Comparison of ENCODE assay signal across 2 cellular contexts in the genomic region with DNA sequence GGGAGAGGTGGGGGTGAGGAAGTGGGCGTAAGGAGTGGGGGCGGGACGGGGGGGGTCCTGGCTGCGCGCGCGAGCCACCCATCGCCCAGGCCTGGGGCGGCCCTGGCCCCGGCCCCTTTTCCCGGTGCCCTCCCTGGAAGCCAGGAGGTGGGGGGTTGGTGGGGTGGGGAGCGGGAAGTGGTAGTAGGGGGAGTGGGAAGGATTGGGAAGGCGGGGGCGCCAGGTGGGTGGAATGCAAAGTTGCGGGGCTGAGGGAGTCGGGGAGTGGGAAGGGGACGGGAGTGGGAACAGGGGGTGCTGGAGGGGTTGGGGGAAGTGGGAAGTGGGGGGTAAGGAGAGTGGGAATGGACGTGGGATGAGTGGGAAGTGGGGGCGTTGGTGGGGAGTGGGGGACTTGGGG.
TF ChIP-seq lines count a peak whose summit lies in the region.

No MANE protein-coding gene starts in this region.

TF ChIP-seq in SK-N-SH, 30 proteins besides CTCF, POLR2A, EP300 and RAD21 (continued from another document):
- TF ChIP-seq RCOR1 (IDR thresholded peaks at IDR 0.05; ENCODE audit: low read length) (no peak), TEAD4 (IDR thresholded peaks at IDR 0.05; ENCODE audit: borderline replicate concordance, insufficient read depth) (no peak)
- TF ChIP-seq, protein P1, sequence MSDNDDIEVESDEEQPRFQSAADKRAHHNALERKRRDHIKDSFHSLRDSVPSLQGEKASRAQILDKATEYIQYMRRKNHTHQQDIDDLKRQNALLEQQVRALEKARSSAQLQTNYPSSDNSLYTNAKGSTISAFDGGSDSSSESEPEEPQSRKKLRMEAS (IDR thresholded peaks at IDR 0.05; ENCODE audit: low read depth) = no peak

TF ChIP-seq in SK-N-SH treated with all-trans-retinoic acid at 6 μM for 48 hours, 23 proteins besides CTCF, POLR2A, EP300 and RAD21 (continued from another document):
- TF ChIP-seq, protein P2, sequence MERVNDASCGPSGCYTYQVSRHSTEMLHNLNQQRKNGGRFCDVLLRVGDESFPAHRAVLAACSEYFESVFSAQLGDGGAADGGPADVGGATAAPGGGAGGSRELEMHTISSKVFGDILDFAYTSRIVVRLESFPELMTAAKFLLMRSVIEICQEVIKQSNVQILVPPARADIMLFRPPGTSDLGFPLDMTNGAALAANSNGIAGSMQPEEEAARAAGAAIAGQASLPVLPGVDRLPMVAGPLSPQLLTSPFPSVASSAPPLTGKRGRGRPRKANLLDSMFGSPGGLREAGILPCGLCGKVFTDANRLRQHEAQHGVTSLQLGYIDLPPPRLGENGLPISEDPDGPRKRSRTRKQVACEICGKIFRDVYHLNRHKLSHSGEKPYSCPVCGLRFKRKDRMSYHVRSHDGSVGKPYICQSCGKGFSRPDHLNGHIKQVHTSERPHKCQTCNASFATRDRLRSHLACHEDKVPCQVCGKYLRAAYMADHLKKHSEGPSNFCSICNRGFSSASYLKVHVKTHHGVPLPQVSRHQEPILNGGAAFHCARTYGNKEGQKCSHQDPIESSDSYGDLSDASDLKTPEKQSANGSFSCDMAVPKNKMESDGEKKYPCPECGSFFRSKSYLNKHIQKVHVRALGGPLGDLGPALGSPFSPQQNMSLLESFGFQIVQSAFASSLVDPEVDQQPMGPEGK (CRISPR knock-in tag; IDR thresholded peaks at IDR 0.05; ENCODE audit: borderline replicate concordance) = no peak
- TF ChIP-seq ZFP30 (CRISPR knock-in tag; IDR thresholded peaks at IDR 0.05) = no peak
- TF ChIP-seq, protein P3, sequence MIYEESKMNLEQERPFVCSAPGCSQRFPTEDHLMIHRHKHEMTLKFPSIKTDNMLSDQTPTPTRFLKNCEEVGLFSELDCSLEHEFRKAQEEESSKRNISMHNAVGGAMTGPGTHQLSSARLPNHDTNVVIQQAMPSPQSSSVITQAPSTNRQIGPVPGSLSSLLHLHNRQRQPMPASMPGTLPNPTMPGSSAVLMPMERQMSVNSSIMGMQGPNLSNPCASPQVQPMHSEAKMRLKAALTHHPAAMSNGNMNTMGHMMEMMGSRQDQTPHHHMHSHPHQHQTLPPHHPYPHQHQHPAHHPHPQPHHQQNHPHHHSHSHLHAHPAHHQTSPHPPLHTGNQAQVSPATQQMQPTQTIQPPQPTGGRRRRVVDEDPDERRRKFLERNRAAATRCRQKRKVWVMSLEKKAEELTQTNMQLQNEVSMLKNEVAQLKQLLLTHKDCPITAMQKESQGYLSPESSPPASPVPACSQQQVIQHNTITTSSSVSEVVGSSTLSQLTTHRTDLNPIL (CRISPR knock-in tag; IDR thresholded peaks at IDR 0.05; ENCODE audit: low read depth) = no peak
- TF ChIP-seq, protein P4, sequence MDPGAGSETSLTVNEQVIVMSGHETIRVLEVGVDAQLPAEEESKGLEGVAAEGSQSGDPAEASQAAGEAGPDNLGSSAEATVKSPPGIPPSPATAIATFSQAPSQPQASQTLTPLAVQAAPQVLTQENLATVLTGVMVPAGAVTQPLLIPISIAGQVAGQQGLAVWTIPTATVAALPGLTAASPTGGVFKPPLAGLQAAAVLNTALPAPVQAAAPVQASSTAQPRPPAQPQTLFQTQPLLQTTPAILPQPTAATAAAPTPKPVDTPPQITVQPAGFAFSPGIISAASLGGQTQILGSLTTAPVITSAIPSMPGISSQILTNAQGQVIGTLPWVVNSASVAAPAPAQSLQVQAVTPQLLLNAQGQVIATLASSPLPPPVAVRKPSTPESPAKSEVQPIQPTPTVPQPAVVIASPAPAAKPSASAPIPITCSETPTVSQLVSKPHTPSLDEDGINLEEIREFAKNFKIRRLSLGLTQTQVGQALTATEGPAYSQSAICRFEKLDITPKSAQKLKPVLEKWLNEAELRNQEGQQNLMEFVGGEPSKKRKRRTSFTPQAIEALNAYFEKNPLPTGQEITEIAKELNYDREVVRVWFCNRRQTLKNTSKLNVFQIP (CRISPR knock-in tag; IDR thresholded peaks at IDR 0.05; ENCODE audit: borderline replicate concordance, low read depth) = no peak
- no peak for TF ChIP-seq OSR1 (CRISPR knock-in tag; IDR thresholded peaks at IDR 0.05)
- TF ChIP-seq, protein P5, sequence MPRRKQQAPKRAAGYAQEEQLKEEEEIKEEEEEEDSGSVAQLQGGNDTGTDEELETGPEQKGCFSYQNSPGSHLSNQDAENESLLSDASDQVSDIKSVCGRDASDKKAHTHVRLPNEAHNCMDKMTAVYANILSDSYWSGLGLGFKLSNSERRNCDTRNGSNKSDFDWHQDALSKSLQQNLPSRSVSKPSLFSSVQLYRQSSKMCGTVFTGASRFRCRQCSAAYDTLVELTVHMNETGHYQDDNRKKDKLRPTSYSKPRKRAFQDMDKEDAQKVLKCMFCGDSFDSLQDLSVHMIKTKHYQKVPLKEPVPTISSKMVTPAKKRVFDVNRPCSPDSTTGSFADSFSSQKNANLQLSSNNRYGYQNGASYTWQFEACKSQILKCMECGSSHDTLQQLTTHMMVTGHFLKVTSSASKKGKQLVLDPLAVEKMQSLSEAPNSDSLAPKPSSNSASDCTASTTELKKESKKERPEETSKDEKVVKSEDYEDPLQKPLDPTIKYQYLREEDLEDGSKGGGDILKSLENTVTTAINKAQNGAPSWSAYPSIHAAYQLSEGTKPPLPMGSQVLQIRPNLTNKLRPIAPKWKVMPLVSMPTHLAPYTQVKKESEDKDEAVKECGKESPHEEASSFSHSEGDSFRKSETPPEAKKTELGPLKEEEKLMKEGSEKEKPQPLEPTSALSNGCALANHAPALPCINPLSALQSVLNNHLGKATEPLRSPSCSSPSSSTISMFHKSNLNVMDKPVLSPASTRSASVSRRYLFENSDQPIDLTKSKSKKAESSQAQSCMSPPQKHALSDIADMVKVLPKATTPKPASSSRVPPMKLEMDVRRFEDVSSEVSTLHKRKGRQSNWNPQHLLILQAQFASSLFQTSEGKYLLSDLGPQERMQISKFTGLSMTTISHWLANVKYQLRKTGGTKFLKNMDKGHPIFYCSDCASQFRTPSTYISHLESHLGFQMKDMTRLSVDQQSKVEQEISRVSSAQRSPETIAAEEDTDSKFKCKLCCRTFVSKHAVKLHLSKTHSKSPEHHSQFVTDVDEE (CRISPR knock-in tag; IDR thresholded peaks at IDR 0.05) = no peak
- TF ChIP-seq, protein P6, sequence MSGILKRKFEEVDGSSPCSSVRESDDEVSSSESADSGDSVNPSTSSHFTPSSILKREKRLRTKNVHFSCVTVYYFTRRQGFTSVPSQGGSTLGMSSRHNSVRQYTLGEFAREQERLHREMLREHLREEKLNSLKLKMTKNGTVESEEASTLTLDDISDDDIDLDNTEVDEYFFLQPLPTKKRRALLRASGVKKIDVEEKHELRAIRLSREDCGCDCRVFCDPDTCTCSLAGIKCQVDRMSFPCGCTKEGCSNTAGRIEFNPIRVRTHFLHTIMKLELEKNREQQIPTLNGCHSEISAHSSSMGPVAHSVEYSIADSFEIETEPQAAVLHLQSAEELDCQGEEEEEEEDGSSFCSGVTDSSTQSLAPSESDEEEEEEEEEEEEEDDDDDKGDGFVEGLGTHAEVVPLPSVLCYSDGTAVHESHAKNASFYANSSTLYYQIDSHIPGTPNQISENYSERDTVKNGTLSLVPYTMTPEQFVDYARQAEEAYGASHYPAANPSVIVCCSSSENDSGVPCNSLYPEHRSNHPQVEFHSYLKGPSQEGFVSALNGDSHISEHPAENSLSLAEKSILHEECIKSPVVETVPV (CRISPR knock-in tag; IDR thresholded peaks at IDR 0.05) = no peak
- TF ChIP-seq ZC3H10 (CRISPR knock-in tag; IDR thresholded peaks at IDR 0.05) = no peak
